ENCODE assay signal across 17 cellular contexts in the genomic region with DNA sequence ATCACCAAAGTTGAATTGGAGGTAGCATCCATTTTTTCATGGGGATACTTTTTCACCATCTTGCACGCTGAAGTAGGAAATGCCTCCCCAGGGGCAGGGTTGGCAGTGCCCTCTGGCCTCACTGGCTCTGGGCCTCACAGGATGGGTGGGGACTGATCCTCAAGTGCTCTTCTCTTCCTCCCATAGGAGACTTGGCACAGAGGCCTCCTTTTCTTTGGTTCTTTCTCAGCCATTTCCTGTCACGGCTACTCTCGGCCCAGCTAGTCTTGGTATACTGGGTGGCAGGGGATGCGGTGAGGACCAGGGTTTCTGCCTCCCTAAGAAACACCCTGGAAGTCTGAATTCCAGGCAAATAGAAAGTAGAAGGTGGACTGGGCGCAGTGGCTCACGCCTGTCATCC. TPM values are rescaled to one million over a fixed set of nuclear protein-coding genes. Genes with fewer than 3 reads are reported as not detected.
DNase-seq lines count a peak whose midpoint lies in the region; ATAC-seq and TF ChIP-seq lines count a peak whose summit lies in the region.
"Had no signal": no experiment of that assay in that cellular context is flagged by ENCODE, and none has a peak within 500 bp of the region (broad histone marks: within the 10 kb centered on the region; RNA-seq: fewer than 3 reads in every experiment).

No MANE protein-coding gene starts in this region.

- no peak overlapping the region for H3K4me3 ChIP-seq in CD8-positive, alpha-beta memory T cell (ENCODE audit: low read length)
- H3K4me3 ChIP-seq in ascending aorta, result no peak overlapping the region
- H3K4me3 ChIP-seq in right cardiac atrium (ENCODE audit: low read length), result no peak overlapping the region
- no peak overlapping the region for H3K4me3 ChIP-seq in skeletal muscle tissue (ENCODE audit: low read length in 3 of 3)
- H3K4me3 ChIP-seq in colonic mucosa, result no peak overlapping the region
- H3K4me3 ChIP-seq: body of pancreas had no signal

- ATAC-seq in right cardiac atrium (peak; percentile 38 to 53), HG03469 (IDR thresholded peaks at IDR 0.05; ENCODE audit: unreplicated experiment) (no peak)
- ATAC-seq: body of pancreas had no signal

- H3K27me3 Mint-ChIP-seq in CD8-positive, alpha-beta memory T cell, result no peaks in the 10 kb centered on the region
- H3K27me3 Mint-ChIP-seq: CD4-positive, alpha-beta memory T cell had no signal

- H3K9me3 ChIP-seq in CD8-positive, alpha-beta memory T cell (ENCODE audit: low read length), result no peaks in the 10 kb centered on the region
- H3K9me3 ChIP-seq in ascending aorta (no peaks in the 10 kb centered on the region), right cardiac atrium (ENCODE audit: control insufficient read depth, low read length) (no peaks in the 10 kb centered on the region), skeletal muscle tissue (ENCODE audit: control insufficient read depth in 3 of 3, low read length in 3 of 3) (no peaks in the 10 kb centered on the region), colonic mucosa (no peaks in the 10 kb centered on the region)
- H3K9me3 ChIP-seq: body of pancreas had no signal

- TF ChIP-seq CTCF in ascending aorta (IDR thresholded peaks at IDR 0.05) (no peak), colonic mucosa (IDR thresholded peaks at IDR 0.05) (no peak)

- peaks cover 2 to 9% (median 5%) of the 10 kb centered on the region in 3 donors for H3K4me1 Mint-ChIP-seq in CD8-positive, alpha-beta memory T cell

- peaks cover 0 to 65% (median under 1%) of the 10 kb centered on the region in 3 donors for H3K36me3 Mint-ChIP-seq in CD8-positive, alpha-beta memory T cell
- H3K36me3 Mint-ChIP-seq: CD4-positive, alpha-beta memory T cell had no signal

- no peaks in the 10 kb centered on the region for H3K4me1 ChIP-seq in CD8-positive, alpha-beta memory T cell (ENCODE audit: insufficient read depth, low read length)
- H3K4me1 ChIP-seq in ascending aorta (peaks cover 0 to 38% of the 10 kb centered on the region in 2 donors), right cardiac atrium (ENCODE audit: control insufficient read depth, insufficient read depth, low read length) (peaks cover 34% of the 10 kb centered on the region), skeletal muscle tissue (ENCODE audit: control insufficient read depth in 3 of 3, insufficient read depth in 3 of 3, low read length in 3 of 3) (peaks cover 15 to 43% (median 37%) of the 10 kb centered on the region in 3 donors), colonic mucosa (no peaks in the 10 kb centered on the region)
- H3K4me1 ChIP-seq: body of pancreas had no signal

- CTCF ChIA-PET in CD8-positive, alpha-beta memory T cell (lab: Charles Lee), result interaction anchor here (1.7 to 2.5 kb wide), 2 partner anchors 11 to 12 kb away, joined by 3 to 7 read pairs; no protein-coding TSS in a partner anchor

- H3K36me3 ChIP-seq in CD8-positive, alpha-beta memory T cell (ENCODE audit: insufficient read depth, low read length), result peaks cover 3% of the 10 kb centered on the region
- H3K36me3 ChIP-seq in ascending aorta, result no peaks in the 10 kb centered on the region
- peaks cover 0 to 4% (median 0%) of the 10 kb centered on the region in 3 donors for H3K36me3 ChIP-seq in skeletal muscle tissue (ENCODE audit: control insufficient read depth in 3 of 3, insufficient read depth in 3 of 3, low read length in 3 of 3)
- no peaks in the 10 kb centered on the region for H3K36me3 ChIP-seq in colonic mucosa

- WGBS in right cardiac atrium, result 71% methylated on average over 6 of the region's 6 CpGs

- intact Hi-C loops in ascending aorta (cut with DNase I), result no loop called here
- intact Hi-C loops in right cardiac atrium (cut with DNase I), result no loop called here
- intact Hi-C loops in colonic mucosa (cut with DNase I), result no loop called here

- no peak overlapping the region for H3K4me3 Mint-ChIP-seq in CD8-positive, alpha-beta memory T cell
- H3K4me3 Mint-ChIP-seq: CD4-positive, alpha-beta memory T cell had no signal

- DNase-seq in CD8-positive, alpha-beta memory T cell, result no peak
- DNase-seq in ascending aorta (ENCODE audit: low spot score in 2 of 2) (no peak), right cardiac atrium (peak; percentile 62 to 77 (median 77)), colonic mucosa (no peak), substantia nigra (lab: John Stamatoyannopoulos, UW) (no peak), GDM1 (lab: John Stamatoyannopoulos, UW) (no peak)
- DNase-seq: activated CD4-positive, alpha-beta T cell treated with anti-CD3 and anti-CD28 coated beads, Interleukin-2, amount 50 U/mL, for 4 hours; activated CD8-positive, alpha-beta memory T cell treated with anti-CD3 and anti-CD28 coated beads, Interleukin-2, amount 50 U/mL, for 4 hours; activated effector memory CD4-positive, alpha-beta T cell treated with Interleukin-2 at 50 U/mL for 16 hours; CD4-positive, alpha-beta memory T cell; DMS53; NCI-H146; NCI-H524 treated with DMSO at 0.1 percent for 48 hours; retina had no signal

- peak overlapping the region in 1 of 8 donors; percentile 72 for H3K27ac Mint-ChIP-seq in CD8-positive, alpha-beta memory T cell
- H3K27ac Mint-ChIP-seq: CD4-positive, alpha-beta memory T cell had no signal

- H3K27ac ChIP-seq in CD8-positive, alpha-beta memory T cell (ENCODE audit: low read depth, low read length), result peak overlapping the region; percentile 54
- H3K27ac ChIP-seq in ascending aorta (peak overlapping the region; percentile 61 to 69), right cardiac atrium (ENCODE audit: low read length) (peak overlapping the region; percentile 32), skeletal muscle tissue (ENCODE audit: low read depth, low read length) (peak overlapping the region; percentile 30), colonic mucosa (no peak overlapping the region), substantia nigra (ENCODE audit: low read depth, low read length, poor library complexity, severe bottlenecking) (no peak overlapping the region)

- no peaks in the 10 kb centered on the region for H3K27me3 ChIP-seq in CD8-positive, alpha-beta memory T cell (ENCODE audit: insufficient read depth, low read length, poor library complexity, severe bottlenecking)
- H3K27me3 ChIP-seq in ascending aorta (no peaks in the 10 kb centered on the region), right cardiac atrium (ENCODE audit: control insufficient read depth, insufficient read depth) (no peaks in the 10 kb centered on the region), skeletal muscle tissue (ENCODE audit: control insufficient read depth in 3 of 3, insufficient read depth in 3 of 3, low read length in 3 of 3) (no peaks in the 10 kb centered on the region), colonic mucosa (no peaks in the 10 kb centered on the region)
- H3K27me3 ChIP-seq: body of pancreas had no signal

- H3K9ac ChIP-seq in skeletal muscle tissue (ENCODE audit: low read depth in 1 of 3, low read length in 3 of 3), result no peak overlapping the region
- no peak overlapping the region for H3K9ac ChIP-seq in colonic mucosa (ENCODE audit: low read depth in 2 of 2, low read length in 2 of 2)

- no peaks in the 10 kb centered on the region for H3K9me3 Mint-ChIP-seq in CD8-positive, alpha-beta memory T cell
- H3K9me3 Mint-ChIP-seq: CD4-positive, alpha-beta memory T cell had no signal

- POLR2A ChIA-PET in CD8-positive, alpha-beta memory T cell (lab: Charles Lee), result no interaction called here

RNA-seq across cellular contexts. Expression of a gene that starts 58.2 kb away (rescaled TPM):
- 10 to 100 TPM; 42.7 to 45.7 TPM for total RNA-seq in CD8-positive, alpha-beta memory T cell
- polyA plus RNA-seq in CD8-positive, alpha-beta memory T cell, result 130 TPM
- total RNA-seq in ascending aorta (325 TPM), right cardiac atrium (100 to 1,000 TPM in 3 of 4 donors, 10 to 100 TPM in 1; 99.4 to 201 (median 193) TPM), skeletal muscle tissue (57.9 TPM), colonic mucosa (10 to 100 TPM; 17.5 to 48.8 TPM)
- polyA plus RNA-seq in right cardiac atrium, result 42.8 TPM

Comparison
In these comparisons a context has a peak if more than half of its experiments do, and no peak if none do; other contexts are left out.
1. DNase-seq: peak in right cardiac atrium (3 of 3); none in CD8-positive, alpha-beta memory T cell (0 of 5), ascending aorta (0 of 2), colonic mucosa (single experiment), substantia nigra (0 of 49) and GDM1 (single experiment).
2. H3K27ac ChIP-seq: peak in CD8-positive, alpha-beta memory T cell (single experiment), ascending aorta (2 of 2), right cardiac atrium (single experiment) and skeletal muscle tissue (single experiment); none in colonic mucosa (single experiment) and substantia nigra (single experiment).